Comparison of ENCODE assay signal across 8 cellular contexts in the genomic region with DNA sequence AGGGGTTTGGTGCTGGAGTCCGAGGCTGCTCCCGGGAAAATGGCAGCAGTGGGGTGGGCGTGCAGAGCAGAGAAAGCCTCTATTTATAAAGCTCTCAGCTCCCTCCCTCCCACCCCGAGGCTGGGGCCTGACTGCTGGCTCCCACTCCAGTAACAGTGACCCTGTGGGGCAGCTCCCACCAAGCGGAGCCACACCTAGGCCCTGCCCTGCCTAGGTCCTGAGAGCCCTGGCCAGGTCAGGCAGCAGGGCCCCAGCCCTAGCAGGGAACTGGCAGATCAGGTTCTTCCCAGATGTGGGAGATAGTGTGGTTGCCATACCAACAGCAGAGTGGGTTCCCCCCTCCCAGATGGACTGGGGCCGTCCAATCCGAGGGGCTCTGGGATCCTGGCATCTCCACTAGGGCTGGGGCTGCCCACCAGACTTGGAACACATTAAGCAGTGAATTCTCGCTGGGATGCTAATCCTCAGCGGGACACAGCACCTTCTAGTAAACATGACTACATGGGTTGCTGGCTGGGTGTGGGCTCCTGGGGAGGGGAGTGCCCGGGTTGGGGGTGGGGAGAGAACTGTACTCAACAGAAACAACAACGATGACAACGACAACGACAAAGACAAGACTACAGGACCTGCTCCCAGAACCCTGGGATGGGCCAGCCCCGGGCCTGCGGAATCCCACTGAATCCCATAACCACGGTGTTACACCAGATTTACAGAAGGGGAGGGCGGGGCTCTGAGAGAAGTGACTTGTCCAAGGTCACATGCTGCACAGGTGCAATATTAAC. TPM values are rescaled to one million over a fixed set of nuclear protein-coding genes. Genes with fewer than 3 reads are reported as not detected.
DNase-seq lines count a peak whose midpoint lies in the region; ATAC-seq and TF ChIP-seq lines count a peak whose summit lies in the region.

No MANE protein-coding gene starts in this region.

- H3K4me3 ChIP-seq in PC-9 (peak overlapping the region; percentile 63), epithelial cell of esophagus (ENCODE audit: low read length) (peak overlapping the region; percentile 79)

- H3K9me2 ChIP-seq in PC-9 (ENCODE audit: insufficient read depth), result no peaks in the 10 kb centered on the region

- peaks cover 27% of the 10 kb centered on the region for H4K20me1 ChIP-seq in PC-9 (ENCODE audit: insufficient read depth)

- POLR2A ChIA-PET in PC-9 (lab: Charles Lee; ENCODE audit: unreplicated experiment), result interaction anchor here (0.5 to 0.7 kb wide), 4 partner anchors 9 to 150 kb away, joined by 3 to 12 read pairs (median 4); no protein-coding TSS in a partner anchor

- TSS peak; percentile 35 for BruUV-seq in PC-9 (replicated peaks; lab: Mats Ljungman, UMichigan)

- H3K36me3 ChIP-seq in PC-9 (ENCODE audit: low read depth), result no peaks in the 10 kb centered on the region; the same call in 1 of the 2 replicates

- H3K4me2 ChIP-seq in PC-9, result peak overlapping the region; percentile 83

- no peak overlapping the region for H2AFZ ChIP-seq in PC-9

- H3K79me2 ChIP-seq in PC-9 (ENCODE audit: low read depth), result peaks cover 60% of the 10 kb centered on the region

- no peak for TF ChIP-seq CTCF in PC-9 (conservative IDR thresholded peaks at IDR 0.05)
- TF ChIP-seq CTCF in epithelial cell of esophagus (IDR thresholded peaks at IDR 0.05; ENCODE audit: insufficient read depth, low read depth, low read length, missing control alignments), result no peak
- TF ChIP-seq CTCF in omental fat pad (IDR thresholded peaks at IDR 0.05), result no peak

- peak overlapping the region; percentile 48 for H3K27ac ChIP-seq in PC-9

- no peaks in the 10 kb centered on the region for H3K27me3 ChIP-seq in PC-9 (ENCODE audit: insufficient read depth, low read depth)

- no peaks in the 10 kb centered on the region for H3K9me3 ChIP-seq in PC-9 (ENCODE audit: insufficient read depth, low read depth)

- ATAC-seq in omental fat pad (ENCODE audit: low FRiP score) (peak; percentile 5), GM18517 (IDR thresholded peaks at IDR 0.05; ENCODE audit: unreplicated experiment) (no peak), GM18858 (IDR thresholded peaks at IDR 0.05; ENCODE audit: unreplicated experiment) (no peak)

- H3K4me1 ChIP-seq in PC-9 (replicated peaks; ENCODE audit: insufficient read depth), result peaks cover 57% of the 10 kb centered on the region

- DNase-seq in NCI-H524 (lab: John Stamatoyannopoulos, UW) (peak; percentile 20 to 61), NCI-H524 treated with DMSO at 0.1 percent for 48 hours (lab: John Stamatoyannopoulos, UW) (no peak), PC-9 (peak; percentile 84 to 92), epithelial cell of esophagus (ENCODE audit: low read depth) (peak; percentile 46), omental fat pad (ENCODE audit: low spot score) (no peak), posterior vena cava (ENCODE audit: low spot score) (no peak)

- CTCF ChIA-PET in PC-9 (lab: Charles Lee), result no interaction called here

- H3F3A ChIP-seq in PC-9 (ENCODE audit: insufficient read depth, low read depth), result peaks cover 36% of the 10 kb centered on the region

- intact Hi-C loops in PC-9 (cut with micrococcal nuclease; ENCODE audit: unreplicated experiment) (loop anchor here (1.0 to 10.0 kb wide), 4 partner anchors 55 to 458 kb away; partner anchors contain the start of genes DOLPP1 and SET), posterior vena cava (cut with DNase I) (no loop called here)

RNA-seq across cellular contexts. Expression of gene SH3GLB2, which starts 1.5 kb away (rescaled TPM):
- total RNA-seq in PC-9 (2021) (184 and 213 TPM in 2 replicates), omental fat pad (10 to 100 TPM; 55.5 to 75.5 (median 65.1) TPM), posterior vena cava (10 to 100 TPM; 64.3 to 68.7 TPM)

RNA-seq across cellular contexts. Expression of gene MIGA2, which starts 9.8 kb away (rescaled TPM):
- total RNA-seq in PC-9 (2021) (40.7 and 48.2 TPM in 2 replicates), omental fat pad (10 to 100 TPM; 19.4 to 38.5 (median 20.9) TPM), posterior vena cava (10 to 100 TPM; 14.8 to 21.1 TPM)

RNA-seq across cellular contexts. Expression of gene DOLPP1, which starts 54.3 kb away (rescaled TPM):
- total RNA-seq in PC-9 (2021), result 21.5 and 24.4 TPM in 2 replicates
- 1 to 10 TPM; 4.8 to 7.2 (median 6.6) TPM for total RNA-seq in omental fat pad
- 1 to 10 TPM; 4.4 to 5.7 TPM for total RNA-seq in posterior vena cava

Comparison
In these comparisons a context has a peak if more than half of its experiments do, and no peak if none do; other contexts are left out.
1. DNase-seq: peak in NCI-H524 (2 of 2), PC-9 (2 of 2) and epithelial cell of esophagus (single experiment); none in NCI-H524 treated with DMSO at 0.1 percent for 48 hours (single experiment), omental fat pad (single experiment) and posterior vena cava (single experiment).